ENCODE assay signal across 22 cellular contexts in the genomic region with DNA sequence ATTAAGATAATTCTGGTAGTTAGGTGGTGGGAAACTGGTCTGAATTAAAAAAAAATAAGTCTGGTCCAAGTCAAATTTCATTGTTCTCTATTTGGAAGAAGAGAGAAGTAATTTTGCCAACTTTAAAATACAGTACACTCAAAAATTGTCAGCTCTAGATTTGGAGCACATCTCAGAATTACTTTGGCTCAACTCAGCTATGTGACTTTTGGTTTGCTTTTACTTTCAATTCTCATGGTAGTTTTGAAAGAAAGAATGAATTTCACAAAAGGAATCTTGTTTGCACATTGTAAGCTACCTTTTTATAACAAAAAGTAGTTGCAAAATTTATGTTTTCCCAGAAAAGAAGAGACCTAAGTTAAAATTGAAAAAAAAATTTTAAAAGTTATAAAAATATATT.
DNase-seq lines count a peak whose midpoint lies in the region; ATAC-seq and TF ChIP-seq lines count a peak whose summit lies in the region.
"Had no signal": no experiment of that assay in that cellular context is flagged by ENCODE, and none has a peak within 500 bp of the region (broad histone marks: within the 10 kb centered on the region; RNA-seq: fewer than 3 reads in every experiment).

No MANE protein-coding gene starts in this region.

- no peaks in the 10 kb centered on the region for H3K9me3 Mint-ChIP-seq in activated CD8-positive, alpha-beta T cell treated with anti-CD3 and anti-CD28 coated beads, Interleukin-2, amount 10 ng/mL, durations not matched to agents 7 days and 5 days (ENCODE audit: insufficient read depth)
- H3K9me3 Mint-ChIP-seq: H9, IgD-negative memory B cell had no signal

- TF ChIP-seq CTCF in MM.1S (IDR thresholded peaks at IDR 0.05; ENCODE audit: low read length) (no peak), fibroblast of the aortic adventitia (IDR thresholded peaks at IDR 0.05; ENCODE audit: insufficient read depth, low read length) (no peak), uterus (IDR thresholded peaks at IDR 0.05) (no peak)

- H4K20me1 ChIP-seq in MM.1S (ENCODE audit: insufficient read depth, low read length) = no peaks in the 10 kb centered on the region

- ATAC-seq in GM19035 (IDR thresholded peaks at IDR 0.05; ENCODE audit: unreplicated experiment) (peak; percentile 48), GM18517 (IDR thresholded peaks at IDR 0.05; ENCODE audit: unreplicated experiment) (no peak)
- ATAC-seq in activated CD8-positive, alpha-beta T cell treated with anti-CD3 and anti-CD28 coated beads, Interleukin-2, amount 10 ng/mL, durations not matched to agents 7 days and 5 days = no peak
- ATAC-seq: GM12878 had no signal

- no peaks in the 10 kb centered on the region for H3K9me2 ChIP-seq in MM.1S (replicated peaks; ENCODE audit: insufficient read depth, low read length)

- no peaks in the 10 kb centered on the region for H3K4me1 ChIP-seq in MM.1S (ENCODE audit: low read length)
- H3K4me1 ChIP-seq in uterus = no peaks in the 10 kb centered on the region
- H3K4me1 ChIP-seq: BE2C, SJSA1 had no signal

- no peak for TF ChIP-seq POLR2A in uterus (IDR thresholded peaks at IDR 0.05)

- no peak overlapping the region for H3K4me3 ChIP-seq in MM.1S (ENCODE audit: low read length)
- H3K4me3 ChIP-seq in fibroblast of the aortic adventitia (ENCODE audit: low read depth, low read length) = no peak overlapping the region
- no peak overlapping the region for H3K4me3 ChIP-seq in uterus
- H3K4me3 ChIP-seq: GM12878, SJSA1 had no signal

- no peaks in the 10 kb centered on the region for H3F3A ChIP-seq in MM.1S (ENCODE audit: insufficient read depth, low read length)

- H3K79me2 ChIP-seq in MM.1S (ENCODE audit: low read length) = no peaks in the 10 kb centered on the region

- CTCF ChIA-PET in activated CD8-positive, alpha-beta T cell treated with anti-CD3 and anti-CD28 coated beads, Interleukin-2, amount 10 ng/mL, durations not matched to agents 7 days and 5 days (lab: Charles Lee) = no interaction called here

- no peak overlapping the region for H3K9ac ChIP-seq in MM.1S (ENCODE audit: low read length)

- intact Hi-C loops in uterus (cut with DNase I; ENCODE audit: low total_unique reads) = no loop called here

- no peaks in the 10 kb centered on the region for H3K27me3 Mint-ChIP-seq in activated CD8-positive, alpha-beta T cell treated with anti-CD3 and anti-CD28 coated beads, Interleukin-2, amount 10 ng/mL, durations not matched to agents 7 days and 5 days (ENCODE audit: low read depth)
- H3K27me3 Mint-ChIP-seq: IgD-negative memory B cell had no signal

- H2AFZ ChIP-seq in MM.1S (ENCODE audit: low read length) = no peak overlapping the region

- POLR2A ChIA-PET in activated CD8-positive, alpha-beta T cell treated with anti-CD3 and anti-CD28 coated beads, Interleukin-2, amount 10 ng/mL, durations not matched to agents 7 days and 5 days (lab: Charles Lee) = no interaction called here

- no peak overlapping the region for H3K4me3 Mint-ChIP-seq in activated CD8-positive, alpha-beta T cell treated with anti-CD3 and anti-CD28 coated beads, Interleukin-2, amount 10 ng/mL, durations not matched to agents 7 days and 5 days
- H3K4me3 Mint-ChIP-seq: H9, HFFc6, IgD-negative memory B cell had no signal

- DNase-seq in MM.1S (peak; percentile 13), fibroblast of the aortic adventitia (ENCODE audit: low read depth) (peak; percentile 42), uterus (no peak), NCI-H1105 (lab: John Stamatoyannopoulos, UW) (no peak)
- DNase-seq in activated CD8-positive, alpha-beta T cell treated with anti-CD3 and anti-CD28 coated beads, Interleukin-2, amount 10 ng/mL, durations not matched to agents 7 days and 5 days = no peak
- DNase-seq: BE2C, DMS79, H9, HFFc6, MV-4-11, NCI-H1694, NCI-H2081, NCI-H2171, NCI-H345, NCI-H524, NCI-H82, T-helper 1 cell had no signal

- H3K9me3 ChIP-seq in MM.1S (replicated peaks; ENCODE audit: insufficient read depth, low read length) = no peaks in the 10 kb centered on the region
- no peaks in the 10 kb centered on the region for H3K9me3 ChIP-seq in uterus
- H3K9me3 ChIP-seq: BE2C, SJSA1 had no signal

- H3K36me3 ChIP-seq in MM.1S (replicated peaks; ENCODE audit: insufficient read depth, low read length) = no peaks in the 10 kb centered on the region
- H3K36me3 ChIP-seq in uterus = no peaks in the 10 kb centered on the region
- H3K36me3 ChIP-seq: BE2C, SJSA1 had no signal

- no peak overlapping the region for H3K27ac Mint-ChIP-seq in activated CD8-positive, alpha-beta T cell treated with anti-CD3 and anti-CD28 coated beads, Interleukin-2, amount 10 ng/mL, durations not matched to agents 7 days and 5 days
- H3K27ac Mint-ChIP-seq: H9, HFFc6, IgD-negative memory B cell had no signal

- no peaks in the 10 kb centered on the region for H3K36me3 Mint-ChIP-seq in activated CD8-positive, alpha-beta T cell treated with anti-CD3 and anti-CD28 coated beads, Interleukin-2, amount 10 ng/mL, durations not matched to agents 7 days and 5 days (ENCODE audit: low read depth)
- H3K36me3 Mint-ChIP-seq: IgD-negative memory B cell had no signal

- no peak overlapping the region for H3K4me2 ChIP-seq in MM.1S (ENCODE audit: low read depth, low read length)

- no peaks in the 10 kb centered on the region for H3K27me3 ChIP-seq in MM.1S (replicated peaks; ENCODE audit: insufficient read depth, low read length)
- H3K27me3 ChIP-seq in uterus = no peaks in the 10 kb centered on the region
- H3K27me3 ChIP-seq: BE2C, SJSA1 had no signal

- H3K27ac ChIP-seq in MM.1S (ENCODE audit: low read length) (no peak overlapping the region), uterus (no peak overlapping the region)
- H3K27ac ChIP-seq: SJSA1 had no signal

- H3K4me1 Mint-ChIP-seq in activated CD8-positive, alpha-beta T cell treated with anti-CD3 and anti-CD28 coated beads, Interleukin-2, amount 10 ng/mL, durations not matched to agents 7 days and 5 days (ENCODE audit: low read depth) = no peaks in the 10 kb centered on the region
- H3K4me1 Mint-ChIP-seq: H9, IgD-negative memory B cell had no signal

Comparison
In these comparisons a context has a peak if more than half of its experiments do, and no peak if none do; other contexts are left out.
1. DNase-seq: peak in MM.1S (single experiment) and fibroblast of the aortic adventitia (single experiment); none in uterus (0 of 2), activated CD8-positive, alpha-beta T cell treated with anti-CD3 and anti-CD28 coated beads, Interleukin-2, amount 10 ng/mL, durations not matched to agents 7 days and 5 days (single experiment) and NCI-H1105 (single experiment).